ENCODE assay signal across 9 cellular contexts in the genomic region with DNA sequence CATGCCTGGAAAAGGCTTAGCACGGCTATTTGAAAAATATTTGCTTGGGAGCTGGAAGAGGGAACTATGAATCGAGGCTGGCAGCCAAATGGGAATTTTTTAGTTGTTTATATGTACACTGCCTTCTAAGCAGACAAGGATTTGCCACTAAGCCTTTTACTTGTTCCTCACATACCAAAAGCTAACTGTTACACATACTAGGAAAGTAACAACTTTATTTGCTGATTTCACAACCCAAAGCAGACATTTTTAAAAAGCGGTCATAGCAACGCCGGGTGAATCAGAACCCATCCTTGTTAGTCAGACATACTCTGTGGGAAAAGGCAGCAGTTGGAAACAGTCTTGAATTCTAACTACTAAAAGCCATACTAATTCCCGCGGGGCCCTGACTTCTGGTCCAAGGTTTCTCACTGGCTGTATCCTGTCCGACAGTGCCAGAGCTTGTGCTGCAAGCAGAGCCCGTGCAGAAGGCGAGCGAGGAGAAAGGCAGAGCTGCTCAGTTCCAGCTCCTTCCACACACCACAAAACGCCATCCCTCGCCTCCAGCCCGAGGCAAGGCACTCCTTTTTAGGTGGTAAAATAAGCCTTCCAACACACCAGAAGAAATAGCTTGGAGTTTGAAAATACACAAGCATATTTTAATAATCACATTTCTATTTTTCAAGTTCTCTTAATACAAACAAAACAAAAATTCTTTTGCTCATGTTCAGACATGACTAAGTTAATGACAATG.
DNase-seq lines count a peak whose midpoint lies in the region; ATAC-seq and TF ChIP-seq lines count a peak whose summit lies in the region.
"Had no signal": no experiment of that assay in that cellular context is flagged by ENCODE, and none has a peak within 500 bp of the region (broad histone marks: within the 10 kb centered on the region; RNA-seq: fewer than 3 reads in every experiment).

No MANE protein-coding gene starts in this region.

- peaks cover 14 to 38% of the 10 kb centered on the region in 2 donors for H3K4me1 ChIP-seq in neuronal stem cell (ENCODE audit: control insufficient read depth in 2 of 2, insufficient read depth in 1 of 2, low read depth in 1 of 2, low read length in 2 of 2)

- no peak overlapping the region for H2BK12ac ChIP-seq in neuronal stem cell (ENCODE audit: low read length)

- no peak overlapping the region for H3K4me2 ChIP-seq in neuronal stem cell (ENCODE audit: insufficient read depth, low read length, poor library complexity, severe bottlenecking)

- no peak for TF ChIP-seq CTCF in fibroblast of mammary gland (conservative IDR thresholded peaks at IDR 0.05; ENCODE audit: control insufficient read depth, insufficient read depth, low read depth, low read length)

- no peak overlapping the region for H3K27ac ChIP-seq in neuronal stem cell (replicated peaks; ENCODE audit: low read length)
- H3K27ac ChIP-seq: C4-2B had no signal

- H3K18ac ChIP-seq in neuronal stem cell (ENCODE audit: low read length), result no peak overlapping the region

- no peak overlapping the region for H3K23ac ChIP-seq in neuronal stem cell (ENCODE audit: low read depth, low read length, poor library complexity)

- peaks cover 3% of the 10 kb centered on the region for H3K79me1 ChIP-seq in neuronal stem cell (ENCODE audit: low read depth, low read length)

- H3K36me3 ChIP-seq in neuronal stem cell (replicated peaks in 1 of 2; ENCODE audit: control insufficient read depth in 2 of 2, insufficient read depth in 2 of 2, low read length in 2 of 2), result peaks cover 0 to 17% of the 10 kb centered on the region in 2 donors

- H3K27me3 ChIP-seq in neuronal stem cell (ENCODE audit: control insufficient read depth in 3 of 3, insufficient read depth in 3 of 3, low read depth in 1 of 3, low read length in 3 of 3), result no peaks in the 10 kb centered on the region

- POLR2A ChIA-PET in HEK293T (lab: Yijun Ruan, JAX), result interaction anchor here (1.2 kb wide), 1 partner anchor 10 kb away, joined by 4 read pairs; no protein-coding TSS in a partner anchor

- no peak for ATAC-seq in HG02571 (IDR thresholded peaks at IDR 0.05; ENCODE audit: unreplicated experiment)

- no peak overlapping the region for H2BK120ac ChIP-seq in neuronal stem cell (ENCODE audit: low read depth, low read length)

- WGBS in neuronal stem cell (ENCODE audit: extremely low coverage in 2 of 2, insufficient read length in 2 of 2, insufficient replicate concordance in 1 of 2), 2 donors, result no CpG with 5 or more reads among the region's 14 CpGs

- H4K91ac ChIP-seq in neuronal stem cell (ENCODE audit: low read depth, low read length, poor library complexity), result no peak overlapping the region

- H3K9ac ChIP-seq in neuronal stem cell (ENCODE audit: low read depth, low read length, poor library complexity), result no peak overlapping the region

- no peak overlapping the region for H2BK15ac ChIP-seq in neuronal stem cell (ENCODE audit: low read length)

- no peak overlapping the region for H2BK5ac ChIP-seq in neuronal stem cell (ENCODE audit: low read length)

- H3K9me3 ChIP-seq in neuronal stem cell (replicated peaks in 1 of 2; ENCODE audit: control insufficient read depth in 2 of 2, insufficient read depth in 1 of 2, low read depth in 1 of 2, low read length in 2 of 2), result no peaks in the 10 kb centered on the region

- no peak overlapping the region for H3K14ac ChIP-seq in neuronal stem cell (ENCODE audit: low read length)

- CTCF ChIA-PET in HEK293T (lab: Yijun Ruan, JAX), result interaction anchor here (1.3 to 1.5 kb wide), 2 partner anchors 12 to 15 kb away, joined by 3 to 4 read pairs; no protein-coding TSS in a partner anchor

- peak; percentile 15 to 45 for DNase-seq in NOMO-1 (lab: John Stamatoyannopoulos, UW; ENCODE audit: unreplicated experiment in 2 of 2)
- no peak for DNase-seq in NOMO-1 treated with dmso at 0.1 percent for 144 hours (lab: John Stamatoyannopoulos, UW; ENCODE audit: unreplicated experiment)
- peak; percentile 41 to 71 for DNase-seq in SW 1271 (lab: John Stamatoyannopoulos, UW)
- DNase-seq in fibroblast of mammary gland (ENCODE audit: low read depth), result peak; percentile 99
- no peak for DNase-seq in neuronal stem cell (ENCODE audit: low spot score)
- no peak for DNase-seq in inferior parietal cortex (ENCODE audit: extremely low spot score)
- DNase-seq in HEK293T (ENCODE audit: extremely low spot score), result no peak

- peak overlapping the region; percentile 36 for H2AFZ ChIP-seq in neuronal stem cell (ENCODE audit: low read length)

- H3K4me3 ChIP-seq in fibroblast of mammary gland (ENCODE audit: control insufficient read depth, low read depth, low read length) (no peak overlapping the region), neuronal stem cell (ENCODE audit: low read length in 2 of 2) (peak overlapping the region in 1 of 2 donors; percentile 7)

- no peak overlapping the region for H3K4ac ChIP-seq in neuronal stem cell (ENCODE audit: low read length)

- H2AK5ac ChIP-seq in neuronal stem cell (ENCODE audit: low read depth, low read length), result no peak overlapping the region

- no peak overlapping the region for H4K8ac ChIP-seq in neuronal stem cell (ENCODE audit: low read depth, low read length)

TF ChIP-seq in HEK293T, 16 proteins besides CTCF, POLR2A, EP300 and RAD21:
- TF ChIP-seq FOXK2 (IDR thresholded peaks at IDR 0.05), result no peak
- no peak for TF ChIP-seq NFRKB (IDR thresholded peaks at IDR 0.05)
- no peak for TF ChIP-seq LEF1 (IDR thresholded peaks at IDR 0.05; ENCODE audit: borderline replicate concordance)
- no peak for TF ChIP-seq HDGF (IDR thresholded peaks at IDR 0.05; ENCODE audit: borderline replicate concordance)
- TF ChIP-seq FOXM1 (IDR thresholded peaks at IDR 0.05; ENCODE audit: borderline replicate concordance), result no peak
- TF ChIP-seq, protein P1, sequence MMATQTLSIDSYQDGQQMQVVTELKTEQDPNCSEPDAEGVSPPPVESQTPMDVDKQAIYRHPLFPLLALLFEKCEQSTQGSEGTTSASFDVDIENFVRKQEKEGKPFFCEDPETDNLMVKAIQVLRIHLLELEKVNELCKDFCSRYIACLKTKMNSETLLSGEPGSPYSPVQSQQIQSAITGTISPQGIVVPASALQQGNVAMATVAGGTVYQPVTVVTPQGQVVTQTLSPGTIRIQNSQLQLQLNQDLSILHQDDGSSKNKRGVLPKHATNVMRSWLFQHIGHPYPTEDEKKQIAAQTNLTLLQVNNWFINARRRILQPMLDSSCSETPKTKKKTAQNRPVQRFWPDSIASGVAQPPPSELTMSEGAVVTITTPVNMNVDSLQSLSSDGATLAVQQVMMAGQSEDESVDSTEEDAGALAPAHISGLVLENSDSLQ (IDR thresholded peaks at IDR 0.05), result no peak

Comparison
In these comparisons a context has a peak if more than half of its experiments do, and no peak if none do; other contexts are left out.
1. DNase-seq: peak in NOMO-1 (2 of 2), SW 1271 (2 of 2) and fibroblast of mammary gland (single experiment); none in NOMO-1 treated with dmso at 0.1 percent for 144 hours (single experiment), neuronal stem cell (single experiment), inferior parietal cortex (single experiment) and HEK293T (single experiment).